ENCODE assay signal across 1 cellular context in the genomic region with DNA sequence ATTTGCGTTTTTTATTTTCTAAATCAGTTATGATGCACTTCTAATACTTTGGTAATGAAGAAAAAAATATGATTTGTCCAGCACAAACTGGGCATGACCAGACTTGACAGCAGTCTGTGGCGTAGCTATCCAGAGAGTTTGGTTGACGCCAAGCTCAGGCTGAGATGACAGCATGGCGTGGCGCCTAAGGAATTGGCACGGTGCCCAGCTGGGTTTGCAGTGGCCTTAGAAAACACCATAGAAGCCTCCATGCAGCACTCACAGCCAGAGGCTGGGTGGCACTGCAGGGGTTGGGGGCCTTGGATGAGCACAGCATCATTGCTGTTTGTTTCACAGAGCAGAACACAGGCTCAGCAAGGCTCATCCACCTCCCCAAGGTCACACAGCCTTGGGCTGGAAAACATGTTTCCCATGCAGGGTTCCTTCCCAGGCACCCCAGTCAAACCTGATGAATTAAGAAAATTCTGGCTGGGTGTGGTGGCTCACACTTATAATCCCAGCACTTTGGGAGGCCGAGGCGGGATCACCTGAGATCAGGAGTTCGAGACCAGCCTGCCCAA.
TF ChIP-seq lines count a peak whose summit lies in the region.

No MANE protein-coding gene starts in this region.

TF ChIP-seq in IMR-90, 13 proteins besides CTCF, POLR2A, EP300 and RAD21 (continued from another document):
- TF ChIP-seq MXI1 (IDR thresholded peaks at IDR 0.05; ENCODE audit: borderline replicate concordance, low read depth, low read length) (no peak), MAFK (IDR thresholded peaks at IDR 0.05; ENCODE audit: low read depth, low read length) (no peak)
- TF ChIP-seq, protein P1, sequence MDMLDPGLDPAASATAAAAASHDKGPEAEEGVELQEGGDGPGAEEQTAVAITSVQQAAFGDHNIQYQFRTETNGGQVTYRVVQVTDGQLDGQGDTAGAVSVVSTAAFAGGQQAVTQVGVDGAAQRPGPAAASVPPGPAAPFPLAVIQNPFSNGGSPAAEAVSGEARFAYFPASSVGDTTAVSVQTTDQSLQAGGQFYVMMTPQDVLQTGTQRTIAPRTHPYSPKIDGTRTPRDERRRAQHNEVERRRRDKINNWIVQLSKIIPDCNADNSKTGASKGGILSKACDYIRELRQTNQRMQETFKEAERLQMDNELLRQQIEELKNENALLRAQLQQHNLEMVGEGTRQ (IDR thresholded peaks at IDR 0.05; ENCODE audit: low read depth, low read length), result no peak
